8 cellular contexts compared by ENCODE assay signal in the genomic region with DNA sequence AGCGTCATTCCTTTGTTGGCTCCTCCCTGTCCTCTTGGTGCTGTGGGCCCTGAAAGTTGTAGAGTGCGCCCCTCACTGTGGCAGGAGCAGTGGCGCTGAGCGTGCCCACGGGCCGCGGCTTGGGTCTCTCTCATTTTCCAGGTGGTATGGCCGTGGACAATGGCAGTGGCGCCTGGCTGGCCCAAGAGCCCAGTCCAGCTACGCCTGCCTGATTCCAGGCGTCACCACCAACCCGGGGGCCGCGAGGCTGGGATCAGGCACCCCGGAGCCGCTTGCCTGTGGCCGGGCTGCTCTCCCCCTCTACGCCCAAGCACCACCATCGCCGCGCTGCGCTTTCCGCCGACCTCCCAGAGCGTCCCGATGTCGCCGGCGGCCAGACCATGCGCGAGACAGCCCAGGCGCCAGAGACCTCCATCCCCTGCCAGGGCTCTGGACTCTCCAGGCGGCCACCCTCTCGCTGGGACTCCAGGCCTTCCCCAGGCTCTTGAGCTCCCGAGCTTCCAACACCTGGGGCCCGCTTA.
DNase-seq lines count a peak whose midpoint lies in the region; ATAC-seq and TF ChIP-seq lines count a peak whose summit lies in the region.
"Not testable (repeated sequence)": the region's sequence is repeated elsewhere in the genome, so short reads cannot be mapped to it uniquely, and the experiment has no call there.

No MANE protein-coding gene starts in this region.

- H3K4me1 Mint-ChIP-seq in CD14-positive monocyte (peaks cover 47% of the 10 kb centered on the region), endothelial cell (ENCODE audit: unreplicated experiment) (peaks cover 24% of the 10 kb centered on the region)
- peaks cover 37% of the 10 kb centered on the region for H3K4me1 Mint-ChIP-seq in activated naive CD4-positive, alpha-beta T cell treated with anti-CD3 and anti-CD28 coated beads, Interleukin-2, amount 10 ng/mL, durations not matched to agents 7 days and 5 days
- peaks cover 42% of the 10 kb centered on the region for H3K4me1 Mint-ChIP-seq in stimulated activated naive CD8-positive, alpha-beta T cell treated with anti-CD3 and anti-CD28 coated beads, Interleukin-15, amount 100 ng/mL, for 72 hours

- not testable (repeated sequence) for TF ChIP-seq CTCF in CD14-positive monocyte (IDR thresholded peaks at IDR 0.05); SU-DHL-6 (IDR thresholded peaks at IDR 0.05; ENCODE audit: insufficient read depth, low read length, poor library complexity, severe bottlenecking); endothelial cell (IDR thresholded peaks at IDR 0.05; ENCODE audit: unreplicated experiment)

- peaks cover 39 to 45% (median 45%) of the 10 kb centered on the region in 3 donors for H3K27me3 Mint-ChIP-seq in CD14-positive monocyte (ENCODE audit: low read depth in 3 of 3)
- H3K27me3 Mint-ChIP-seq in activated naive CD4-positive, alpha-beta T cell treated with anti-CD3 and anti-CD28 coated beads, Interleukin-2, amount 10 ng/mL, durations not matched to agents 7 days and 5 days = peaks cover 57% of the 10 kb centered on the region
- H3K27me3 Mint-ChIP-seq in endothelial cell (ENCODE audit: unreplicated experiment) = peaks cover 30% of the 10 kb centered on the region
- H3K27me3 Mint-ChIP-seq in stimulated activated naive CD8-positive, alpha-beta T cell treated with anti-CD3 and anti-CD28 coated beads, Interleukin-15, amount 100 ng/mL, for 72 hours = peaks cover 55% of the 10 kb centered on the region

- peak overlapping the region; percentile 83 for H3K9ac ChIP-seq in SU-DHL-6 (ENCODE audit: low read length)
- H3K9ac ChIP-seq in iPS-20b (ENCODE audit: low read depth, low read length) = not testable (repeated sequence)

- not testable (repeated sequence) for H3K4me1 ChIP-seq in iPS-20b (ENCODE audit: insufficient read depth, low read length); neuron (ENCODE audit: insufficient read depth, low read length)

- H3K9me2 ChIP-seq in SU-DHL-6 (replicated peaks; ENCODE audit: insufficient read depth, low read length) = not testable (repeated sequence)

- H3K36me3 Mint-ChIP-seq in CD14-positive monocyte (peaks cover 10 to 17% of the 10 kb centered on the region in 2 donors), endothelial cell (ENCODE audit: low read depth, unreplicated experiment) (peaks cover 17% of the 10 kb centered on the region)
- peaks cover 18% of the 10 kb centered on the region for H3K36me3 Mint-ChIP-seq in activated naive CD4-positive, alpha-beta T cell treated with anti-CD3 and anti-CD28 coated beads, Interleukin-2, amount 10 ng/mL, durations not matched to agents 7 days and 5 days

- not testable (repeated sequence) for H3K27me3 ChIP-seq in SU-DHL-6 (ENCODE audit: low read length)
- H3K27me3 ChIP-seq in iPS-20b (ENCODE audit: insufficient read depth, low read length) = peaks cover 65% of the 10 kb centered on the region
- peaks cover 33% of the 10 kb centered on the region for H3K27me3 ChIP-seq in neuron (ENCODE audit: insufficient read depth, low read length)

- H3K4me3 Mint-ChIP-seq in CD14-positive monocyte (peak overlapping the region; percentile 82 to 96), endothelial cell (ENCODE audit: unreplicated experiment) (peak overlapping the region; percentile 56)
- peak overlapping the region; percentile 62 for H3K4me3 Mint-ChIP-seq in activated naive CD4-positive, alpha-beta T cell treated with anti-CD3 and anti-CD28 coated beads, Interleukin-2, amount 10 ng/mL, durations not matched to agents 7 days and 5 days
- H3K4me3 Mint-ChIP-seq in stimulated activated naive CD8-positive, alpha-beta T cell treated with anti-CD3 and anti-CD28 coated beads, Interleukin-15, amount 100 ng/mL, for 72 hours = peak overlapping the region; percentile 70 to 75

- DNase-seq in CD14-positive monocyte (ENCODE audit: low spot score) = peak; percentile 64
- DNase-seq in H4 (ENCODE audit: low spot score) = peak; percentile 4
- DNase-seq in activated naive CD4-positive, alpha-beta T cell treated with anti-CD3 and anti-CD28 coated beads, Interleukin-2, amount 10 ng/mL, durations not matched to agents 7 days and 5 days = peak; percentile 36
- DNase-seq in endothelial cell (ENCODE audit: low spot score) = peak; percentile 64
- DNase-seq in stimulated activated naive CD8-positive, alpha-beta T cell treated with anti-CD3 and anti-CD28 coated beads, Interleukin-15, amount 100 ng/mL, for 72 hours = peak; percentile 44 to 66

- peak overlapping the region; percentile 74 for H3K27ac ChIP-seq in SU-DHL-6 (ENCODE audit: low read depth, low read length)
- not testable (repeated sequence) for H3K27ac ChIP-seq in iPS-20b (ENCODE audit: low read length)

- peak overlapping the region; percentile 82 for H3K4me2 ChIP-seq in SU-DHL-6 (ENCODE audit: low read depth, low read length, poor library complexity, severe bottlenecking)

- H3K27ac Mint-ChIP-seq in CD14-positive monocyte = peak overlapping the region; percentile 80 to 90 (median 86)
- peak overlapping the region; percentile 29 for H3K27ac Mint-ChIP-seq in activated naive CD4-positive, alpha-beta T cell treated with anti-CD3 and anti-CD28 coated beads, Interleukin-2, amount 10 ng/mL, durations not matched to agents 7 days and 5 days
- not testable (repeated sequence) for H3K27ac Mint-ChIP-seq in endothelial cell (ENCODE audit: unreplicated experiment); stimulated activated naive CD8-positive, alpha-beta T cell treated with anti-CD3 and anti-CD28 coated beads, Interleukin-15, amount 100 ng/mL, for 72 hours

- not testable (repeated sequence) for H2AFZ ChIP-seq in SU-DHL-6 (ENCODE audit: low read depth, low read length, severe bottlenecking); neuron (ENCODE audit: low read depth, low read length)

- CTCF ChIA-PET in activated naive CD4-positive, alpha-beta T cell treated with anti-CD3 and anti-CD28 coated beads, Interleukin-2, amount 10 ng/mL, durations not matched to agents 7 days and 5 days (lab: Charles Lee) = interaction anchor here (1.7 kb wide), 1 partner anchor 1017 kb away, joined by 8 read pairs; no protein-coding TSS in a partner anchor

- not testable (repeated sequence) for H4K20me1 ChIP-seq in SU-DHL-6 (ENCODE audit: low read depth, low read length)

- H3K9me3 Mint-ChIP-seq in CD14-positive monocyte (peaks cover 0 to 26% (median 10%) of the 10 kb centered on the region in 7 donors), endothelial cell (ENCODE audit: unreplicated experiment) (peaks cover 19% of the 10 kb centered on the region)
- H3K9me3 Mint-ChIP-seq in activated naive CD4-positive, alpha-beta T cell treated with anti-CD3 and anti-CD28 coated beads, Interleukin-2, amount 10 ng/mL, durations not matched to agents 7 days and 5 days; stimulated activated naive CD8-positive, alpha-beta T cell treated with anti-CD3 and anti-CD28 coated beads, Interleukin-15, amount 100 ng/mL, for 72 hours: not testable (repeated sequence)

- peak overlapping the region; percentile 73 for H3K4me3 ChIP-seq in SU-DHL-6 (ENCODE audit: insufficient read depth, low read length, poor library complexity, severe bottlenecking)
- peak overlapping the region; percentile 81 for H3K4me3 ChIP-seq in iPS-20b (ENCODE audit: low read length)
- H3K4me3 ChIP-seq in neuron (ENCODE audit: low read length) = peak overlapping the region; percentile 4

- H3K9me3 ChIP-seq in SU-DHL-6 (ENCODE audit: insufficient read depth, low read length); iPS-20b (ENCODE audit: insufficient read depth, low read depth, low read length); neuron (ENCODE audit: low read length): not testable (repeated sequence)

- not testable (repeated sequence) for H3K79me2 ChIP-seq in SU-DHL-6 (ENCODE audit: insufficient read depth, low read length)

- peak; percentile 5 for ATAC-seq in stimulated activated naive CD8-positive, alpha-beta T cell treated with anti-CD3 and anti-CD28 coated beads, Interleukin-15, amount 100 ng/mL, for 72 hours

- not testable (repeated sequence) for H3F3A ChIP-seq in SU-DHL-6 (ENCODE audit: insufficient read depth)

- H3K36me3 ChIP-seq in SU-DHL-6 (ENCODE audit: low read length); iPS-20b (ENCODE audit: insufficient read depth, low read depth, low read length); neuron (ENCODE audit: insufficient read depth, low read length): not testable (repeated sequence)

- intact Hi-C loops in CD14-positive monocyte (cut with micrococcal nuclease) = not testable (repeated sequence)

Comparison
In these comparisons a context has a peak if more than half of its experiments do, and no peak if none do; other contexts are left out.
1. DNase-seq: peak in every context shown above with its lines; median percentile 64 in CD14-positive monocyte; 64 in endothelial cell; 55 in stimulated activated naive CD8-positive, alpha-beta T cell treated with anti-CD3 and anti-CD28 coated beads, Interleukin-15, amount 100 ng/mL, for 72 hours; 36 in activated naive CD4-positive, alpha-beta T cell treated with anti-CD3 and anti-CD28 coated beads, Interleukin-2, amount 10 ng/mL, durations not matched to agents 7 days and 5 days; 4 in H4.
2. H3K4me3 ChIP-seq: peak in every context shown above with its lines; median percentile 81 in iPS-20b; 73 in SU-DHL-6; 4 in neuron.